In genomic region chr2:10395893-10396292, GRCh38 we compare ENCODE assay signal across 1 cellular context.
TF ChIP-seq lines count a peak whose summit lies in the region.

No MANE protein-coding gene starts in this region.

TF ChIP-seq in GM12878, 131 proteins besides CTCF, POLR2A, EP300 and RAD21:
- no peak for TF ChIP-seq ZSCAN29 (IDR thresholded peaks at IDR 0.05)
